25 cellular contexts compared by ENCODE assay signal in genomic region chr1:75655931-75656330, GRCh38. TPM values are rescaled to one million over a fixed set of nuclear protein-coding genes. Genes with fewer than 3 reads are reported as not detected.
"Had no signal": no experiment of that assay in that cellular context is flagged by ENCODE, and none has a peak within 500 bp of the region (broad histone marks: within the 10 kb centered on the region; RNA-seq: fewer than 3 reads in every experiment).

No MANE protein-coding gene starts in this region.

- H3K9me3 ChIP-seq: mucosa of descending colon had no signal

- DNase-seq: hippocampal formation; hypothalamus; immature natural killer cell; islet precursor cell; kidney; kidney glomerular epithelial cell; left cardiac atrium; left colon; left lung; left ventricle myocardium inferior; left ventricle myocardium superior; lower lobe of right lung; mammary epithelial cell; mesenchymal stem cell; mesendoderm; midbrain; mucosa of descending colon; naive B cell; naive thymus-derived CD4-positive, alpha-beta T cell; naive thymus-derived CD8-positive, alpha-beta T cell had no signal

- H3K27ac ChIP-seq: left lung, left ventricle myocardium inferior, lower lobe of right lung had no signal

- H3K4me3 ChIP-seq: left lung, left ventricle myocardium inferior, lower lobe of right lung, lung, mucosa of descending colon had no signal

- FAIRE-seq: islet of Langerhans, keratinocyte, kidney had no signal

- H3K27me3 ChIP-seq: left lung had no signal

- H3K36me3 ChIP-seq: left lung, left ventricle myocardium inferior, lower lobe of right lung had no signal

- H3K4me1 ChIP-seq: left lung, left ventricle myocardium inferior, lower lobe of right lung had no signal

- ATAC-seq: left cardiac atrium; left colon; left lobe of liver; left lung; left ventricle myocardium superior; lower lobe of right lung; mucosa of descending colon; naive thymus-derived CD4-positive, alpha-beta T cell; naive thymus-derived CD8-positive, alpha-beta T cell had no signal

RNA-seq across cellular contexts. Expression of gene SLC44A5, which starts 45.0 kb away (rescaled TPM):
- total RNA-seq: myocyte had no signal
- polyA plus RNA-seq: mammary epithelial cell had no signal
